ENCODE assay signal across 11 cellular contexts in the genomic region with DNA sequence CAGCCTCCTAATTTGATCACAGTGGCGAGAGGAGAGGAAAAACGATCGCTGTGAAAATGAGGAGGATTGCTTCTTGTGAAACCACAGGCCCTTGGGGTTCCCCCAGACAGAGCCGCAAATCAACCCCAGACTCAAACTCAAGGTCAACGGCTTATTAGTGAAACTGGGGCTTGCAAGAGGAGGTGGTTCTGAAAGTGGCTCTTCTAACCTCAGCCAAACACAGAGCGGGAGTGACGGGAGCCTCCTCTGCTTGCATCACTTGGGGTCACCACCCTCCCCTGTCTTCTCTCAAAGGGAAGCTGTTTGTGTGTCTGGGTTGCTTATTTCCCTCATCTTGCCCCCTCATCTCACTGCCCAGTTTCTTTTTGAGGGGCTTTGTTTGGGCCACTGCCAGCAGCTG.
DNase-seq lines count a peak whose midpoint lies in the region; ATAC-seq lines count a peak whose summit lies in the region.
"Had no signal": no experiment of that assay in that cellular context is flagged by ENCODE, and none has a peak within 500 bp of the region (broad histone marks: within the 10 kb centered on the region; RNA-seq: fewer than 3 reads in every experiment).

No MANE protein-coding gene starts in this region.

- ATAC-seq in GM21529 (IDR thresholded peaks at IDR 0.05; ENCODE audit: unreplicated experiment) = peak; percentile 95
- ATAC-seq in HG03521 (IDR thresholded peaks at IDR 0.05; ENCODE audit: unreplicated experiment) = peak; percentile 65

- DNase-seq in activated CD8-positive, alpha-beta memory T cell treated with anti-CD3 and anti-CD28 coated beads for 24 hours = peak; percentile 61
- no peak for DNase-seq in activated CD8-positive, alpha-beta memory T cell treated with anti-CD3 and anti-CD28 coated beads, Interleukin-2, amount 50 U/mL, for 4 hours
- DNase-seq in stimulated activated CD8-positive, alpha-beta memory T cell treated with anti-CD3 and anti-CD28 coated beads, Interleukin-15, amount 100 ng/mL, for 48 hours (ENCODE audit: low read depth in 2 of 2) = peak; percentile 30 to 50
- DNase-seq in NCI-H2029 treated with DMSO at 0.1 percent for 48 hours (lab: John Stamatoyannopoulos, UW) = no peak
- no peak for DNase-seq in NCI-H2227 treated with DMSO at 0.1 percent for 48 hours (lab: John Stamatoyannopoulos, UW)
- DNase-seq in GM03348 (ENCODE audit: low spot score) = no peak
- DNase-seq: activated B cell treated with CpG ODN at 0.5 μM for 24 hours, brain microvascular endothelial cell, GDM1 had no signal

Comparison
In these comparisons a context has a peak if more than half of its experiments do, and no peak if none do; other contexts are left out.
1. DNase-seq: peak in activated CD8-positive, alpha-beta memory T cell treated with anti-CD3 and anti-CD28 coated beads for 24 hours (single experiment) and stimulated activated CD8-positive, alpha-beta memory T cell treated with anti-CD3 and anti-CD28 coated beads, Interleukin-15, amount 100 ng/mL, for 48 hours (2 of 2); none in activated CD8-positive, alpha-beta memory T cell treated with anti-CD3 and anti-CD28 coated beads, Interleukin-2, amount 50 U/mL, for 4 hours (single experiment), NCI-H2029 treated with DMSO at 0.1 percent for 48 hours (single experiment), NCI-H2227 treated with DMSO at 0.1 percent for 48 hours (single experiment) and GM03348 (single experiment).